1 cellular context compared by ENCODE assay signal in the genomic region with DNA sequence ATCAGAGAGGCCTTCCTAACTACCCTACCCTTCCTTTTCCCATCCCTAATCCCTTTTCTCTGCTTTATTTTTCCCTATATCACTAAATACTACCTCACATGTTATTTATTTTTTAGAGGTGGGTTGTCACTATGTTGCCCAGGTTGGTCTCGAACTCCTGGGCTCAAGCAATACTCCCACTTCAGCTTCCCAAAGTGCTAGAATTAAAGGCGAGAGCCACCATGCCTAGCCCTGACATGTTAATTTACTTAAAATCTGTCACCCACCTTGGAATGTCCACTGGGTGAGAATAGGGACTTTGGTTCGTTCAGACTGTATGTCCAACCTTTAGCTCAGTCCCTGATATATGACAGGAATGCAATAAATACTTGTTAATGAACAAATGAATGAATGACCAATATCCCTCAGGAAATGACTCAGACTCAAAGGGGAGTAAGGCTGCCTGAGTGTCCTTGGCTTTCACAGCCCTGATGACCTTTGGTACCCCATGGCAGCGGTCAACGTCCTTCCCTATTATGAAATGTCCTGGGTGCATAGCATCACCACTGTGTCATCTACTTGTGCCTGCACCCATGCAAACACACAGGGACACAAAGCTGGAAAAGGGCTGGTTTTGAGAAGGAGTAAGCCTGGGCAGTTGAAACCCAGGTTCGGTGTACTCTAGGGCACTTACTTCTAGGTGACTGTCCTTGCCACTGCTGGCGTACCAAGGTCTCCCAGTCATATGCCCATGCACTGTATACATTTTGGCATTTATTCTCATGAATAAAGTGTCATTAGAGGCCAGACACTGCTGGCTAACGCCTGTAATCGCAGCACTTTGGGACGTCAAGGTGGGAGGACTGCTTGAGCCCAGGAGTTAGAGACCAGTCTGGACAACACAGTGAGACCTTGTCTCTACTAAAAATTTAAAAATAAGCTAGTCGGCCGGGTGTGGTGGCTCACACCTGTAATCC.
TF ChIP-seq lines count a peak whose summit lies in the region.

No MANE protein-coding gene starts in this region.

TF ChIP-seq in A549, 52 proteins besides CTCF, POLR2A, EP300 and RAD21 (continued from another document):
- TF ChIP-seq, protein P1, sequence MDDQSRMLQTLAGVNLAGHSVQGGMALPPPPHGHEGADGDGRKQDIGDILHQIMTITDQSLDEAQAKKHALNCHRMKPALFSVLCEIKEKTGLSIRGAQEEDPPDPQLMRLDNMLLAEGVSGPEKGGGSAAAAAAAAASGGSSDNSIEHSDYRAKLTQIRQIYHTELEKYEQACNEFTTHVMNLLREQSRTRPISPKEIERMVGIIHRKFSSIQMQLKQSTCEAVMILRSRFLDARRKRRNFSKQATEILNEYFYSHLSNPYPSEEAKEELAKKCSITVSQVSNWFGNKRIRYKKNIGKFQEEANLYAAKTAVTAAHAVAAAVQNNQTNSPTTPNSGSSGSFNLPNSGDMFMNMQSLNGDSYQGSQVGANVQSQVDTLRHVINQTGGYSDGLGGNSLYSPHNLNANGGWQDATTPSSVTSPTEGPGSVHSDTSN (IDR thresholded peaks at IDR 0.05), result peak; percentile 71
- TF ChIP-seq HDAC2 (IDR thresholded peaks at IDR 0.05) (no peak), GATA3 (IDR thresholded peaks at IDR 0.05; ENCODE audit: borderline replicate concordance) (peak; percentile 94), ESRRA (IDR thresholded peaks at IDR 0.05; ENCODE audit: borderline replicate concordance, low read length) (peak; percentile 95), ZSCAN20 (CRISPR knock-in tag; IDR thresholded peaks at IDR 0.05) (no peak), PHF8 (IDR thresholded peaks at IDR 0.05; ENCODE audit: borderline replicate concordance, low read depth) (no peak), NPAS2 (CRISPR knock-in tag; IDR thresholded peaks at IDR 0.05; ENCODE audit: borderline replicate concordance) (no peak), RNF2 (IDR thresholded peaks at IDR 0.05; ENCODE audit: borderline replicate concordance, low read depth) (no peak), BHLHE40 (IDR thresholded peaks at IDR 0.05; ENCODE audit: low read depth, low read length) (no peak), HEYL (CRISPR knock-in tag; IDR thresholded peaks at IDR 0.05) (no peak), TFCP2L1 (CRISPR knock-in tag; IDR thresholded peaks at IDR 0.05) (no peak), ZC3H11A (IDR thresholded peaks at IDR 0.05) (no peak), CBX8 (IDR thresholded peaks at IDR 0.05) (no peak), EHF (CRISPR knock-in tag; IDR thresholded peaks at IDR 0.05) (no peak; the same call in 1 of the 2 replicates), CHD4 (IDR thresholded peaks at IDR 0.05; ENCODE audit: borderline replicate concordance) (no peak), BCL3 (IDR thresholded peaks at IDR 0.05) (no peak), TP53 (CRISPR knock-in tag; IDR thresholded peaks at IDR 0.05) (no peak), RARB (CRISPR knock-in tag; IDR thresholded peaks at IDR 0.05) (peak; percentile 88), JUNB (IDR thresholded peaks at IDR 0.05) (peak; percentile 96), FOXS1 (CRISPR knock-in tag; IDR thresholded peaks at IDR 0.05) (no peak; the same call in 1 of the 2 replicates), ATOH8 (CRISPR knock-in tag; IDR thresholded peaks at IDR 0.05; ENCODE audit: low read depth) (no peak), NR3C1 (IDR thresholded peaks at IDR 0.05) (no peak), NFE2L2 (conservative IDR thresholded peaks at IDR 0.05; ENCODE audit: low read length) (no peak), ELK1 (IDR thresholded peaks at IDR 0.05; ENCODE audit: low read depth, low read length) (no peak), MYC (IDR thresholded peaks at IDR 0.05; ENCODE audit: borderline replicate concordance, low read length) (no peak), RCOR1 (IDR thresholded peaks at IDR 0.05; ENCODE audit: low read depth, low read length) (no peak), JUN (IDR thresholded peaks at IDR 0.05) (peak; percentile 94 to 96), SREBF2 (IDR thresholded peaks at IDR 0.05) (no peak), HOXA7 (CRISPR knock-in tag; IDR thresholded peaks at IDR 0.05) (no peak), RFX5 (IDR thresholded peaks at IDR 0.05) (no peak), KDM1A (IDR thresholded peaks at IDR 0.05; ENCODE audit: low read depth) (no peak), FOSL2 (IDR thresholded peaks at IDR 0.05) (peak; percentile 88), FOSL2 (CRISPR knock-in tag; IDR thresholded peaks at IDR 0.05) (peak; percentile 94), MAZ (IDR thresholded peaks at IDR 0.05; ENCODE audit: borderline replicate concordance, low read depth, low read length) (no peak), ZNF302 (CRISPR knock-in tag; IDR thresholded peaks at IDR 0.05) (no peak), CBX2 (IDR thresholded peaks at IDR 0.05; ENCODE audit: borderline replicate concordance, low read depth) (no peak), CEBPB (IDR thresholded peaks at IDR 0.05) (peak; percentile 78 to 95), POLR2AphosphoS2 (conservative IDR thresholded peaks at IDR 0.05; ENCODE audit: low read length) (no peak), E2F6 (IDR thresholded peaks at IDR 0.05; ENCODE audit: borderline replicate concordance, low read depth) (no peak), EHMT2 (IDR thresholded peaks at IDR 0.05; ENCODE audit: low read depth) (no peak), MAFK (IDR thresholded peaks at IDR 0.05; ENCODE audit: partially characterized antibody) (no peak), FOSB (CRISPR knock-in tag; IDR thresholded peaks at IDR 0.05) (no peak), HOXB13 (CRISPR knock-in tag; IDR thresholded peaks at IDR 0.05; ENCODE audit: low read depth) (0 out of 2 replicates have a peak, but pooled peaks have one; percentile 16)
- TF ChIP-seq, protein P2, sequence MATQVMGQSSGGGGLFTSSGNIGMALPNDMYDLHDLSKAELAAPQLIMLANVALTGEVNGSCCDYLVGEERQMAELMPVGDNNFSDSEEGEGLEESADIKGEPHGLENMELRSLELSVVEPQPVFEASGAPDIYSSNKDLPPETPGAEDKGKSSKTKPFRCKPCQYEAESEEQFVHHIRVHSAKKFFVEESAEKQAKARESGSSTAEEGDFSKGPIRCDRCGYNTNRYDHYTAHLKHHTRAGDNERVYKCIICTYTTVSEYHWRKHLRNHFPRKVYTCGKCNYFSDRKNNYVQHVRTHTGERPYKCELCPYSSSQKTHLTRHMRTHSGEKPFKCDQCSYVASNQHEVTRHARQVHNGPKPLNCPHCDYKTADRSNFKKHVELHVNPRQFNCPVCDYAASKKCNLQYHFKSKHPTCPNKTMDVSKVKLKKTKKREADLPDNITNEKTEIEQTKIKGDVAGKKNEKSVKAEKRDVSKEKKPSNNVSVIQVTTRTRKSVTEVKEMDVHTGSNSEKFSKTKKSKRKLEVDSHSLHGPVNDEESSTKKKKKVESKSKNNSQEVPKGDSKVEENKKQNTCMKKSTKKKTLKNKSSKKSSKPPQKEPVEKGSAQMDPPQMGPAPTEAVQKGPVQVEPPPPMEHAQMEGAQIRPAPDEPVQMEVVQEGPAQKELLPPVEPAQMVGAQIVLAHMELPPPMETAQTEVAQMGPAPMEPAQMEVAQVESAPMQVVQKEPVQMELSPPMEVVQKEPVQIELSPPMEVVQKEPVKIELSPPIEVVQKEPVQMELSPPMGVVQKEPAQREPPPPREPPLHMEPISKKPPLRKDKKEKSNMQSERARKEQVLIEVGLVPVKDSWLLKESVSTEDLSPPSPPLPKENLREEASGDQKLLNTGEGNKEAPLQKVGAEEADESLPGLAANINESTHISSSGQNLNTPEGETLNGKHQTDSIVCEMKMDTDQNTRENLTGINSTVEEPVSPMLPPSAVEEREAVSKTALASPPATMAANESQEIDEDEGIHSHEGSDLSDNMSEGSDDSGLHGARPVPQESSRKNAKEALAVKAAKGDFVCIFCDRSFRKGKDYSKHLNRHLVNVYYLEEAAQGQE (IDR thresholded peaks at IDR 0.05), result no peak
- TF ChIP-seq, protein P3, sequence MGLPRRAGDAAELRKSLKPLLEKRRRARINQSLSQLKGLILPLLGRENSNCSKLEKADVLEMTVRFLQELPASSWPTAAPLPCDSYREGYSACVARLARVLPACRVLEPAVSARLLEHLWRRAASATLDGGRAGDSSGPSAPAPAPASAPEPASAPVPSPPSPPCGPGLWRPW (IDR thresholded peaks at IDR 0.05), result peak; percentile 56
- TF ChIP-seq, protein P4, sequence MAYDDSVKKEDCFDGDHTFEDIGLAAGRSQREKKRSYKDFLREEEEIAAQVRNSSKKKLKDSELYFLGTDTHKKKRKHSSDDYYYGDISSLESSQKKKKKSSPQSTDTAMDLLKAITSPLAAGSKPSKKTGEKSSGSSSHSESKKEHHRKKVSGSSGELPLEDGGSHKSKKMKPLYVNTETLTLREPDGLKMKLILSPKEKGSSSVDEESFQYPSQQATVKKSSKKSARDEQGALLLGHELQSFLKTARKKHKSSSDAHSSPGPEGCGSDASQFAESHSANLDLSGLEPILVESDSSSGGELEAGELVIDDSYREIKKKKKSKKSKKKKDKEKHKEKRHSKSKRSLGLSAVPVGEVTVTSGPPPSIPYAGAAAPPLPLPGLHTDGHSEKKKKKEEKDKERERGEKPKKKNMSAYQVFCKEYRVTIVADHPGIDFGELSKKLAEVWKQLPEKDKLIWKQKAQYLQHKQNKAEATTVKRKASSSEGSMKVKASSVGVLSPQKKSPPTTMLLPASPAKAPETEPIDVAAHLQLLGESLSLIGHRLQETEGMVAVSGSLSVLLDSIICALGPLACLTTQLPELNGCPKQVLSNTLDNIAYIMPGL (CRISPR knock-in tag; IDR thresholded peaks at IDR 0.05; ENCODE audit: borderline replicate concordance), result no peak
- TF ChIP-seq, protein P5, sequence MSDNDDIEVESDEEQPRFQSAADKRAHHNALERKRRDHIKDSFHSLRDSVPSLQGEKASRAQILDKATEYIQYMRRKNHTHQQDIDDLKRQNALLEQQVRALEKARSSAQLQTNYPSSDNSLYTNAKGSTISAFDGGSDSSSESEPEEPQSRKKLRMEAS (IDR thresholded peaks at IDR 0.05), result peak; percentile 84
TF ChIP-seq in A549: peak in this region for 12.
